In genomic region chr12:89999699-90000505, GRCh38 we compare ENCODE assay signal across 16 cellular contexts.
DNase-seq lines count a peak whose midpoint lies in the region; ATAC-seq and TF ChIP-seq lines count a peak whose summit lies in the region.
"Had no signal": no experiment of that assay in that cellular context is flagged by ENCODE, and none has a peak within 500 bp of the region (broad histone marks: within the 10 kb centered on the region; RNA-seq: fewer than 3 reads in every experiment).

No MANE protein-coding gene starts in this region.

- DNase-seq in AG09309 (ENCODE audit: low read depth) (peak; percentile 77), GM23338 (ENCODE audit: low spot score) (no peak), RPMI7951 (ENCODE audit: low read depth) (peak; percentile 90), iris pigment epithelial cell (ENCODE audit: low read depth) (peak; percentile 44), MV-4-11 (lab: John Stamatoyannopoulos, UW) (no peak), NOMO-1 treated with dmso at 0.1 percent for 144 hours (lab: John Stamatoyannopoulos, UW; ENCODE audit: unreplicated experiment) (no peak), coronary artery (ENCODE audit: low spot score) (no peak)
- DNase-seq: activated naive CD8-positive, alpha-beta T cell treated with anti-CD3 and anti-CD28 coated beads, Interleukin-2, amount 10 ng/mL, durations not matched to agents 7 days and 5 days; GF-D8; heart left ventricle; left ventricle myocardium superior; NCI-H2171; ovary; stimulated activated CD8-positive, alpha-beta memory T cell treated with anti-CD3 and anti-CD28 coated beads, Interleukin-4, amount 100 ng/mL, for 48 hours had no signal

- no peak for TF ChIP-seq CTCF in AG09309 (IDR thresholded peaks at IDR 0.05; ENCODE audit: control insufficient read depth, insufficient read depth, low read depth, low read length, missing control alignments)
- TF ChIP-seq CTCF in GM23338 (conservative IDR thresholded peaks at IDR 0.05; ENCODE audit: low read depth in 2 of 2) = no peak
- no peak for TF ChIP-seq CTCF in coronary artery (IDR thresholded peaks at IDR 0.05)

- peaks cover 2% of the 10 kb centered on the region for H3K27me3 Mint-ChIP-seq in GM23338 (ENCODE audit: insufficient read depth, low read depth, poor library complexity)
- H3K27me3 Mint-ChIP-seq: activated naive CD8-positive, alpha-beta T cell treated with anti-CD3 and anti-CD28 coated beads, Interleukin-2, amount 10 ng/mL, durations not matched to agents 7 days and 5 days had no signal

- H3K27ac ChIP-seq in GM23338 (ENCODE audit: low read depth) (no peak overlapping the region), coronary artery (no peak overlapping the region)
- H3K27ac ChIP-seq: BLaER1 treated with 17β-estradiol and CSF1 and Interleukin-3, amounts not matched to agents 10 nM and 100 nM; ovary had no signal

- H3K9me3 Mint-ChIP-seq in GM23338 = no peaks in the 10 kb centered on the region
- H3K9me3 Mint-ChIP-seq: activated naive CD8-positive, alpha-beta T cell treated with anti-CD3 and anti-CD28 coated beads, Interleukin-2, amount 10 ng/mL, durations not matched to agents 7 days and 5 days had no signal

- no peak overlapping the region for H3K27ac Mint-ChIP-seq in GM23338
- H3K27ac Mint-ChIP-seq: activated naive CD8-positive, alpha-beta T cell treated with anti-CD3 and anti-CD28 coated beads, Interleukin-2, amount 10 ng/mL, durations not matched to agents 7 days and 5 days had no signal

- no peaks in the 10 kb centered on the region for H3K9me2 ChIP-seq in GM23338 (ENCODE audit: insufficient read depth)

- H3K4me1 ChIP-seq in GM23338 (ENCODE audit: insufficient read depth) = peaks cover 9% of the 10 kb centered on the region
- H3K4me1 ChIP-seq: heart left ventricle had no signal

- no peaks in the 10 kb centered on the region for H3K27me3 ChIP-seq in GM23338 (ENCODE audit: insufficient read depth)
- H3K27me3 ChIP-seq: BLaER1 treated with 17β-estradiol and CSF1 and Interleukin-3, amounts not matched to agents 10 nM and 100 nM; heart left ventricle; ovary had no signal

- H3F3A ChIP-seq in GM23338 (replicated peaks; ENCODE audit: low read depth) = no peaks in the 10 kb centered on the region

- no peak for ATAC-seq in GM23338
- ATAC-seq in GM21528 (IDR thresholded peaks at IDR 0.05; ENCODE audit: low FRiP score, unreplicated experiment) = no peak
- ATAC-seq: heart left ventricle, left ventricle myocardium superior had no signal

- no peaks in the 10 kb centered on the region for H4K20me1 ChIP-seq in GM23338 (replicated peaks; ENCODE audit: insufficient read depth)
- H4K20me1 ChIP-seq: BLaER1 treated with 17β-estradiol and CSF1 and Interleukin-3, amounts not matched to agents 10 nM and 100 nM had no signal

- no peaks in the 10 kb centered on the region for H3K79me2 ChIP-seq in GM23338 (replicated peaks; ENCODE audit: insufficient read depth)

- H3K4me3 Mint-ChIP-seq in GM23338 = no peak overlapping the region
- H3K4me3 Mint-ChIP-seq: activated naive CD8-positive, alpha-beta T cell treated with anti-CD3 and anti-CD28 coated beads, Interleukin-2, amount 10 ng/mL, durations not matched to agents 7 days and 5 days had no signal

- H3K36me3 ChIP-seq in GM23338 (ENCODE audit: insufficient read depth) = no peaks in the 10 kb centered on the region
- H3K36me3 ChIP-seq: BLaER1 treated with 17β-estradiol and CSF1 and Interleukin-3, amounts not matched to agents 10 nM and 100 nM; heart left ventricle; ovary had no signal

- H3K36me3 Mint-ChIP-seq in GM23338 (ENCODE audit: low read depth) = no peaks in the 10 kb centered on the region
- H3K36me3 Mint-ChIP-seq: activated naive CD8-positive, alpha-beta T cell treated with anti-CD3 and anti-CD28 coated beads, Interleukin-2, amount 10 ng/mL, durations not matched to agents 7 days and 5 days had no signal

- no peak overlapping the region for H3K4me2 ChIP-seq in GM23338
- H3K4me2 ChIP-seq: BLaER1 treated with 17β-estradiol and CSF1 and Interleukin-3, amounts not matched to agents 10 nM and 100 nM had no signal

- peak overlapping the region; percentile 13; the same call in 1 of the 2 replicates for H2AFZ ChIP-seq in GM23338

- H3K4me3 ChIP-seq in AG09309 (ENCODE audit: control insufficient read depth, low read depth, low read length) (no peak overlapping the region), GM23338 (no peak overlapping the region), coronary artery (no peak overlapping the region)
- H3K4me3 ChIP-seq: BLaER1 treated with 17β-estradiol and CSF1 and Interleukin-3, amounts not matched to agents 10 nM and 100 nM; heart left ventricle; ovary had no signal

- peaks cover 16% of the 10 kb centered on the region for H3K4me1 Mint-ChIP-seq in GM23338
- H3K4me1 Mint-ChIP-seq: activated naive CD8-positive, alpha-beta T cell treated with anti-CD3 and anti-CD28 coated beads, Interleukin-2, amount 10 ng/mL, durations not matched to agents 7 days and 5 days had no signal

TF ChIP-seq in GM23338, 12 proteins besides CTCF, POLR2A, EP300 and RAD21:
- TF ChIP-seq ZNF462 (CRISPR knock-in tag; IDR thresholded peaks at IDR 0.05) (no peak), EZH2 (IDR thresholded peaks at IDR 0.05; ENCODE audit: low read depth, unreplicated experiment) (no peak), JUNB (IDR thresholded peaks at IDR 0.05; ENCODE audit: unreplicated experiment) (no peak)

Comparison
In these comparisons a context has a peak if more than half of its experiments do, and no peak if none do; other contexts are left out.
1. DNase-seq: peak in AG09309 (single experiment), RPMI7951 (single experiment) and iris pigment epithelial cell (single experiment); none in GM23338 (single experiment), MV-4-11 (single experiment), NOMO-1 treated with dmso at 0.1 percent for 144 hours (single experiment) and coronary artery (single experiment).